Comparison of ENCODE assay signal across 31 cellular contexts in the genomic region with DNA sequence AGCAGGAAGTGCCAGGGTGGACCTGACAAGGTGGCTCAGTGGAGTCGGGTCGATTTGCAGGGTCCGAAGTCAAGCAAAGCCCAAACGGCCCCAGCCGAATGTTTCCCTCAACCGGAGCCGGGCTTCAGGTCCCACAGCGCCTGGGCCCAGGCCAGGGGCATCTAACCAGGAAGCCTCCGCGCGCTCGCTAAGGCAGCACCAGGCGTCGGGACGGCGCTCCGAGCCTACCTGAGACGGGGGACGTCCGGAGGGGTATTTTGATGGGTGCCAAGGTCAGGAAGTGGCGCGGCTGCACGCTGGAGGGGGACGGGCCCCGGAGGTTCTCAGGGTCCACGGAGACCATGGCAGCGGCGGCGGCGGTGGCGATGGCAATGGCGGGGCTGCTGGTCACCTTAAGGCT. TPM values are rescaled to one million over a fixed set of nuclear protein-coding genes. Genes with fewer than 3 reads are reported as not detected.
"Had no signal": no experiment of that assay in that cellular context is flagged by ENCODE, and none has a peak within 500 bp of the region (broad histone marks: within the 10 kb centered on the region; RNA-seq: fewer than 3 reads in every experiment).

No MANE protein-coding gene starts in this region.

- H3K9me3 Mint-ChIP-seq: activated CD4-positive, alpha-beta memory T cell treated with anti-CD3 and anti-CD28 coated beads for 36 hours; activated CD4-positive, alpha-beta T cell treated with anti-CD3 and anti-CD28 coated beads, Interleukin-2, amount 10 ng/mL, durations not matched to agents 24 days and 14 days; activated T-helper 1 cell treated with anti-CD3 and anti-CD28 coated beads, Interleukin-12 subunit alpha, Interleukin-12 subunit beta, Interleukin-2, Interleukin-4 antibody, amounts not matched to agents 30 ng/mL and 10 ng/mL and 1 ng/mL, durations not matched to agents 14 hours and 24 hours and 36 hours had no signal

- H3K36me3 ChIP-seq: brain microvascular endothelial cell, esophagus muscularis mucosa, gastrocnemius medialis had no signal

- DNase-seq: activated CD4-positive, alpha-beta memory T cell treated with anti-CD3 and anti-CD28 coated beads for 36 hours; activated CD4-positive, alpha-beta T cell treated with anti-CD3 and anti-CD28 coated beads for 36 hours; activated CD4-positive, alpha-beta T cell treated with anti-CD3 and anti-CD28 coated beads, Interleukin-2, amount 10 ng/mL, durations not matched to agents 24 days and 14 days; activated CD4-positive, CD25-positive, alpha-beta regulatory T cell; activated CD4-positive, CD25-positive, alpha-beta regulatory T cell treated with anti-CD3 and anti-CD28 coated beads, Interleukin-2, amount 50 U/mL, for 72 hours; activated CD8-positive, alpha-beta memory T cell treated with anti-CD3 and anti-CD28 coated beads, Interleukin-2, amount 10 ng/mL, durations not matched to agents 7 days and 5 days; activated CD8-positive, alpha-beta memory T cell treated with anti-CD3 and anti-CD28 coated beads, Interleukin-2, amount 50 U/mL, for 4 hours; activated CD8-positive, alpha-beta T cell treated with anti-CD3 and anti-CD28 coated beads, Interleukin-2, amount 10 ng/mL, durations not matched to agents 7 days and 5 days; activated gamma-delta T cell; activated naive CD4-positive, alpha-beta T cell treated with anti-CD3 and anti-CD28 coated beads, Interleukin-2, amount 50 U/mL, for 16 hours; activated naive CD4-positive, alpha-beta T cell treated with Interleukin-2 at 50 U/mL for 16 hours; activated T-cell treated with anti-CD3 and anti-CD28 coated beads, Interleukin-2, amount 50 U/mL, for 1 hour; activated T-cell treated with anti-CD3 and anti-CD28 coated beads, Interleukin-2, amount 50 U/mL, for 48 hours; amniotic stem cell; anterior cingulate cortex; brain microvascular endothelial cell; caudate nucleus; cortex of kidney; dermis blood vessel endothelial cell; effector CD4-positive, alpha-beta T cell; effector memory CD8-positive, alpha-beta T cell; erythroblast; foreskin keratinocyte; gastrocnemius medialis; T-helper 2 cell had no signal

- H3K4me1 Mint-ChIP-seq: activated CD4-positive, alpha-beta T cell treated with anti-CD3 and anti-CD28 coated beads for 36 hours; activated CD4-positive, alpha-beta T cell treated with anti-CD3 and anti-CD28 coated beads, Interleukin-2, amount 10 ng/mL, durations not matched to agents 24 days and 14 days; activated CD8-positive, alpha-beta memory T cell treated with anti-CD3 and anti-CD28 coated beads, Interleukin-2, amount 10 ng/mL, durations not matched to agents 7 days and 5 days had no signal

- H3K4me3 ChIP-seq: esophagus muscularis mucosa, gastrocnemius medialis had no signal

- H3K27me3 ChIP-seq: brain microvascular endothelial cell, foreskin keratinocyte, gastrocnemius medialis had no signal

- H3K4me3 Mint-ChIP-seq: activated CD4-positive, alpha-beta memory T cell treated with anti-CD3 and anti-CD28 coated beads for 36 hours; activated CD4-positive, alpha-beta T cell treated with anti-CD3 and anti-CD28 coated beads for 36 hours; activated CD4-positive, alpha-beta T cell treated with anti-CD3 and anti-CD28 coated beads, Interleukin-2, amount 10 ng/mL, durations not matched to agents 24 days and 14 days; activated CD8-positive, alpha-beta memory T cell treated with anti-CD3 and anti-CD28 coated beads, Interleukin-2, amount 10 ng/mL, durations not matched to agents 7 days and 5 days; activated CD8-positive, alpha-beta T cell treated with anti-CD3 and anti-CD28 coated beads, Interleukin-2, amount 10 ng/mL, durations not matched to agents 7 days and 5 days; activated naive CD8-positive, alpha-beta T cell; activated T-helper 1 cell treated with anti-CD3 and anti-CD28 coated beads, Interleukin-12 subunit alpha, Interleukin-12 subunit beta, Interleukin-2, Interleukin-4 antibody, amounts not matched to agents 30 ng/mL and 10 ng/mL and 1 ng/mL, durations not matched to agents 14 hours and 24 hours and 36 hours; effector memory CD8-positive, alpha-beta T cell had no signal

- ATAC-seq: activated CD4-positive, alpha-beta T cell treated with anti-CD3 and anti-CD28 coated beads for 36 hours; activated CD8-positive, alpha-beta memory T cell treated with anti-CD3 and anti-CD28 coated beads, Interleukin-2, amount 10 ng/mL, durations not matched to agents 7 days and 5 days; activated CD8-positive, alpha-beta T cell treated with anti-CD3 and anti-CD28 coated beads, Interleukin-2, amount 10 ng/mL, durations not matched to agents 7 days and 5 days; effector memory CD8-positive, alpha-beta T cell; foreskin keratinocyte; gastrocnemius medialis had no signal

- H3K36me3 Mint-ChIP-seq: activated CD4-positive, alpha-beta memory T cell treated with anti-CD3 and anti-CD28 coated beads for 36 hours; activated CD8-positive, alpha-beta memory T cell treated with anti-CD3 and anti-CD28 coated beads, Interleukin-2, amount 10 ng/mL, durations not matched to agents 7 days and 5 days; activated naive CD8-positive, alpha-beta T cell had no signal

- H3K4me1 ChIP-seq: esophagus muscularis mucosa, foreskin keratinocyte, gastrocnemius medialis had no signal

- H3K9me3 ChIP-seq: esophagus muscularis mucosa, gastrocnemius medialis had no signal

- H3K27ac ChIP-seq: brain microvascular endothelial cell, esophagus muscularis mucosa, foreskin keratinocyte, gastrocnemius medialis had no signal

- H3K27ac Mint-ChIP-seq: activated CD4-positive, alpha-beta memory T cell treated with anti-CD3 and anti-CD28 coated beads for 36 hours; activated CD4-positive, alpha-beta T cell treated with anti-CD3 and anti-CD28 coated beads for 36 hours; activated CD4-positive, alpha-beta T cell treated with anti-CD3 and anti-CD28 coated beads, Interleukin-2, amount 10 ng/mL, durations not matched to agents 24 days and 14 days; activated CD8-positive, alpha-beta memory T cell treated with anti-CD3 and anti-CD28 coated beads, Interleukin-2, amount 10 ng/mL, durations not matched to agents 7 days and 5 days; activated CD8-positive, alpha-beta T cell treated with anti-CD3 and anti-CD28 coated beads, Interleukin-2, amount 10 ng/mL, durations not matched to agents 7 days and 5 days; activated naive CD8-positive, alpha-beta T cell; activated T-helper 1 cell treated with anti-CD3 and anti-CD28 coated beads, Interleukin-12 subunit alpha, Interleukin-12 subunit beta, Interleukin-2, Interleukin-4 antibody, amounts not matched to agents 30 ng/mL and 10 ng/mL and 1 ng/mL, durations not matched to agents 14 hours and 24 hours and 36 hours; effector memory CD8-positive, alpha-beta T cell had no signal

RNA-seq across cellular contexts. Expression of gene TCERG1L, which starts 51.5 kb away (rescaled TPM):
- total RNA-seq: activated CD4-positive, alpha-beta memory T cell treated with anti-CD3 and anti-CD28 coated beads for 36 hours; activated CD4-positive, alpha-beta T cell treated with anti-CD3 and anti-CD28 coated beads, Interleukin-2, amount 10 ng/mL, durations not matched to agents 24 days and 14 days; bronchial epithelial cell; chondrocyte; dermis blood vessel endothelial cell; esophagus muscularis mucosa; foreskin keratinocyte; gastrocnemius medialis; T-helper 1 cell treated with Interleukin-12 subunit alpha and Interleukin-12 subunit beta and Interleukin-4 antibody, amounts not matched to agents 30 ng/mL and 1 ng/mL, for 36 hours had no signal
- polyA plus RNA-seq: foreskin keratinocyte had no signal
